ENCODE assay signal across 2 cellular contexts in the genomic region with DNA sequence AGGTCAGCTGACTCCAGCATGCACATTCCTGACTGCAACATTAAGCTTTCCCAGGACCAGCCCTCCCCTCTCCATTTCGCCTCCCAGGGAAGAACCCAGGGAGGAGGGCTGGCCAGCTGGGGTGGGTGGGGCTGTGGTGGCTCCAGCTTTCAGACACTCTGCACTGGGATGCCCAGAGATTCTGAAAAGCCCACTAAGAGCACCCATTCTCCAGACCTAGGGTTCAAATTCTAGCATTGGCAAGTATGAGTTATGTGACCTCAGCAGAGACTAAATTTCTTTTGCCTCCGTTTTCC.
TF ChIP-seq lines count a peak whose summit lies in the region.

No MANE protein-coding gene starts in this region.

TF ChIP-seq in Ishikawa, 13 proteins besides CTCF, POLR2A, EP300 and RAD21:
- no peak for TF ChIP-seq TCF12 (IDR thresholded peaks at IDR 0.05; ENCODE audit: low read depth)
- 0 out of 2 replicates have a peak, but pooled peaks have one; percentile 20 for TF ChIP-seq USF1 (IDR thresholded peaks at IDR 0.05)
- no peak for TF ChIP-seq YY1 (IDR thresholded peaks at IDR 0.05; ENCODE audit: low read depth)

TF ChIP-seq in H1, 55 proteins besides CTCF, POLR2A, EP300 and RAD21:
- TF ChIP-seq ZNF274 (IDR thresholded peaks at IDR 0.05; ENCODE audit: borderline replicate concordance, extremely low read depth, low read length) (no peak), SP4 (IDR thresholded peaks at IDR 0.05; ENCODE audit: low read length) (no peak), SIRT6 (IDR thresholded peaks at IDR 0.05; ENCODE audit: low read length) (no peak), TAF1 (IDR thresholded peaks at IDR 0.05; ENCODE audit: low read depth, low read length) (no peak), CHD1 (IDR thresholded peaks at IDR 0.05; ENCODE audit: low read depth, low read length) (no peak), NANOG (IDR thresholded peaks at IDR 0.05; ENCODE audit: insufficient read depth, low read depth, low read length, poor library complexity, severe bottlenecking) (no peak), KDM5A (IDR thresholded peaks at IDR 0.05; ENCODE audit: low read length) (no peak), RNF2 (IDR thresholded peaks at IDR 0.05; ENCODE audit: borderline replicate concordance, low read depth, low read length, missing control alignments, poor library complexity, severe bottlenecking) (no peak), RXRA (IDR thresholded peaks at IDR 0.05; ENCODE audit: insufficient read depth, low read depth, low read length) (no peak), HDAC6 (IDR thresholded peaks at IDR 0.05; ENCODE audit: low read depth, low read length) (no peak)
- TF ChIP-seq, protein P1, sequence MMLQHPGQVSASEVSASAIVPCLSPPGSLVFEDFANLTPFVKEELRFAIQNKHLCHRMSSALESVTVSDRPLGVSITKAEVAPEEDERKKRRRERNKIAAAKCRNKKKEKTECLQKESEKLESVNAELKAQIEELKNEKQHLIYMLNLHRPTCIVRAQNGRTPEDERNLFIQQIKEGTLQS (IDR thresholded peaks at IDR 0.05; ENCODE audit: insufficient read depth, low read depth, low read length) = no peak
